Comparison of ENCODE assay signal across 28 cellular contexts in the genomic region with DNA sequence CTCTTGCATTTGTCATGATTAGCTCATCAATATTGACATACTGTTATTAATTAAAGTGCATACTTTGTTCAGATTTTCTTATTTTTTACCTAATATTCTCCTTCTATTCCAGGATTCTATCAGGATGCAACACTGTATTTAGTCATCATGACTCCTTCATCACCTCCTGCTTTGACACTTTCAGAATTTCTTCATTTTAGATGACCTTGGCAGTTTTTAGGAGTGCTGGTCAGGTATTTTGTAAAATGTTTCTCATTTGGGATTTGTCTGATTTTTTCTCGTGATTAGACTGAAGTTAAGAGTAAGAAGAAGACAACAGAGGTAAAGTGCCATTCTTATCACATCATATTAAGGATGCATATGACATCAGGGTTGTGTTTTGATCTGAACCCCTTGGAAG.
"Had no signal": no experiment of that assay in that cellular context is flagged by ENCODE, and none has a peak within 500 bp of the region (broad histone marks: within the 10 kb centered on the region; RNA-seq: fewer than 3 reads in every experiment).

No MANE protein-coding gene starts in this region.

- ATAC-seq: natural killer cell; psoas muscle; right cardiac atrium; sciatic nerve; stimulated activated memory B cell treated with anti-CD40 and anti-IgM and Interleukin-4, amounts not matched to agents 10 μg/mL and 1 μg/mL and 100 μg/mL, for 72 hours; stimulated activated naive CD8-positive, alpha-beta T cell treated with anti-CD3 and anti-CD28 coated beads, Interleukin-15, amount 100 ng/mL, for 72 hours; stimulated activated naive CD8-positive, alpha-beta T cell treated with anti-CD3 and anti-CD28 coated beads, Interleukin-15, Interleukin-2, amounts not matched to agents 100 U/mL and 50 U/mL, for 24 hours; upper lobe of right lung had no signal

- H3K4me2 ChIP-seq: neural progenitor cell, smooth muscle cell had no signal

- H3K4me1 ChIP-seq: parathyroid adenoma, psoas muscle, spleen, suprapubic skin, testis, tibial artery, transverse colon, upper lobe of right lung, uterus had no signal

- H3K27me3 ChIP-seq: neural progenitor cell, ovary, spleen, suprapubic skin, testis, tibial artery, transverse colon, upper lobe of right lung, uterus had no signal

- H3K9me3 ChIP-seq: ovary, psoas muscle, spleen, testis, tibial artery, transverse colon, upper lobe of right lung, uterus had no signal

- H3K27ac ChIP-seq: neural progenitor cell, ovary, parathyroid adenoma, psoas muscle, skin epidermis, spleen, suprapubic skin, testis, tibial artery, transverse colon, upper lobe of right lung, uterus had no signal

- DNase-seq: natural killer cell; occipital lobe; ovary; posterior cingulate gyrus; psoas muscle; right cardiac atrium; spleen; stimulated activated CD4-positive, alpha-beta T cell treated with anti-CD3 and anti-CD28 coated beads, Interleukin-12 subunit alpha, Interleukin-12 subunit beta, amount 100 ng/mL, for 4 hours; stimulated activated CD4-positive, alpha-beta T cell treated with anti-CD3 and anti-CD28 coated beads, Interleukin-1b, Interleukin-23, amount 100 ng/mL, for 48 hours; stimulated activated CD4-positive, alpha-beta T cell treated with anti-CD3 and anti-CD28 coated beads, Interleukin-4, amount 100 ng/mL, for 1 hour; stimulated activated CD4-positive, alpha-beta T cell treated with anti-CD3 and anti-CD28 coated beads, Interleukin-4, amount 100 ng/mL, for 4 hours; stimulated activated CD8-positive, alpha-beta memory T cell treated with anti-CD3 and anti-CD28 coated beads, Interleukin-4, amount 100 ng/mL, for 48 hours; stimulated activated naive CD4-positive, alpha-beta T cell; stimulated activated naive CD8-positive, alpha-beta T cell treated with anti-CD3 and anti-CD28 coated beads, Interleukin-15, amount 100 ng/mL, for 72 hours; stimulated activated naive CD8-positive, alpha-beta T cell treated with anti-CD3 and anti-CD28 coated beads, Interleukin-15, Interleukin-2, amounts not matched to agents 100 U/mL and 50 U/mL, for 24 hours; substantia nigra; testis; tibial artery; transverse colon; upper lobe of right lung; uterus had no signal

- H3K4me3 ChIP-seq: neural progenitor cell, ovary, psoas muscle, skin epidermis, smooth muscle cell, spleen, suprapubic skin, testis, tibial artery, transverse colon, upper lobe of right lung, uterus had no signal
